In the genomic region with DNA sequence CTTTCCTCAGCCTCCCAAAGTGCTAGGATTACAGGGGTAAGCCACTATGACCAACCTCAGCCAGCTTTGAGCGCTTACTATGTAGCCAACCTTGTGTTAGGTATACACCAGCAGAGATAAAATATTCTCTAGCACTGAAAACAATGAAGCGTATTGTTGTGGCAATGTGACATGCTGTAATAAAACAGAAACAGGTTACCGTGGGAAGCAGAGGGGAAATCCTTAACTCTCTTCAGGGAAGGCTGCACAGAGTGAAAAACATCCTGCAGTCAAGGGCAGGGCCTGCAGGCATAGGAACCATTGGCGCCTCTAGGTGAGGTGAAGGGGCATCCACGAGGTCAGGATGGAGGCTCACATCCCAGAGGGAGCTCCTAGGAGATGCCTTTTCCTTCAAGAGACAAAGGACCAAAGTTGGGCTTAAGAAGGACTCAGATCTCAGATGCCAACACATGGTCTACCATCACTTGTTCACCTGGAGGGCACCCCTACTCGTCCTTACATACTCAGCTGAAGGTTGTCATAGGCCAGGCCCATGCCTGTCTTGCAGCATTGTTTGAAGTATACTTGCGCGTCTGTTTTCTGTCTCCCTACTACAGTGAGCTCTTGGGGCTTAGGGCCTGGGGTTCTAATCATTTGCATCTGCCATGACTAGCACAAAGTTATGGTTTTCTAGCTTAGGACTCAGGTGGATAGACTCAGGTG, we compare ENCODE assay signal across 10 cellular contexts. TPM values are rescaled to one million over a fixed set of nuclear protein-coding genes. Genes with fewer than 3 reads are reported as not detected.
DNase-seq lines count a peak whose midpoint lies in the region; ATAC-seq and TF ChIP-seq lines count a peak whose summit lies in the region.
"Had no signal": no experiment of that assay in that cellular context is flagged by ENCODE, and none has a peak within 500 bp of the region (broad histone marks: within the 10 kb centered on the region; RNA-seq: fewer than 3 reads in every experiment).

No MANE protein-coding gene starts in this region.

- TF ChIP-seq CTCF in hepatocyte (IDR thresholded peaks at IDR 0.05; ENCODE audit: poor library complexity) (no peak), stomach (IDR thresholded peaks at IDR 0.05) (no peak)

- H3K4me3 Mint-ChIP-seq in T-cell = peak overlapping the region in 1 of 3 donors; percentile 67
- no peak overlapping the region for H3K4me3 Mint-ChIP-seq in natural killer cell treated with Interleukin-12 subunit alpha and Interleukin-12 subunit beta and Interleukin-15 and Interleukin-18, amount 100 ng/mL, for 72 hours
- H3K4me3 Mint-ChIP-seq: H9 had no signal

- no peak overlapping the region for H2AFZ ChIP-seq in hepatocyte

- no peaks in the 10 kb centered on the region for H3K27me3 Mint-ChIP-seq in T-cell
- H3K27me3 Mint-ChIP-seq in natural killer cell treated with Interleukin-12 subunit alpha and Interleukin-12 subunit beta and Interleukin-15 and Interleukin-18, amount 100 ng/mL, for 72 hours = no peaks in the 10 kb centered on the region

- no peaks in the 10 kb centered on the region for H3K9me3 Mint-ChIP-seq in T-cell
- H3K9me3 Mint-ChIP-seq in natural killer cell treated with Interleukin-12 subunit alpha and Interleukin-12 subunit beta and Interleukin-15 and Interleukin-18, amount 100 ng/mL, for 72 hours = no peaks in the 10 kb centered on the region
- H3K9me3 Mint-ChIP-seq: H9 had no signal

- CTCF ChIA-PET in T-cell (lab: Charles Lee) = interaction anchor here (0.5 to 2.7 kb wide), 10 partner anchors 9 to 273 kb away, joined by 3 to 26 read pairs (median 4); no protein-coding TSS in a partner anchor

- TF ChIP-seq EP300 in stomach (IDR thresholded peaks at IDR 0.05) = no peak

- no peak overlapping the region for H3K4me3 ChIP-seq in hepatocyte
- H3K4me3 ChIP-seq in stomach = no peak overlapping the region

- H3K27me3 ChIP-seq in hepatocyte (no peaks in the 10 kb centered on the region), stomach (no peaks in the 10 kb centered on the region)

- POLR2A ChIA-PET in T-cell (lab: Charles Lee) = interaction anchor here in 1 of 2 donors (0.6 kb wide), 1 partner anchor 9 kb away, joined by 3 read pairs; no protein-coding TSS in a partner anchor

- peak overlapping the region; percentile 96 to 98 for H3K27ac Mint-ChIP-seq in T-cell
- no peak overlapping the region for H3K27ac Mint-ChIP-seq in natural killer cell treated with Interleukin-12 subunit alpha and Interleukin-12 subunit beta and Interleukin-15 and Interleukin-18, amount 100 ng/mL, for 72 hours
- H3K27ac Mint-ChIP-seq: H9 had no signal

- peaks cover 48 to 55% (median 50%) of the 10 kb centered on the region in 3 donors for H3K4me1 Mint-ChIP-seq in T-cell
- H3K4me1 Mint-ChIP-seq in natural killer cell treated with Interleukin-12 subunit alpha and Interleukin-12 subunit beta and Interleukin-15 and Interleukin-18, amount 100 ng/mL, for 72 hours (ENCODE audit: low read depth in 2 of 2) = peaks cover 9 to 15% of the 10 kb centered on the region in 2 donors

- H3K27ac ChIP-seq in hepatocyte = peak overlapping the region; percentile 74
- peak overlapping the region; percentile 41 to 70 (median 62) for H3K27ac ChIP-seq in stomach

- H3K4me2 ChIP-seq in hepatocyte = peak overlapping the region; percentile 4

- no peaks in the 10 kb centered on the region for H3K36me3 ChIP-seq in hepatocyte (replicated peaks; ENCODE audit: insufficient read depth, low read depth)
- no peaks in the 10 kb centered on the region for H3K36me3 ChIP-seq in stomach

- ATAC-seq in activated CD4-positive, CD25-positive, alpha-beta regulatory T cell treated with anti-CD3 and anti-CD28 coated beads, Interleukin-2, amount 50 U/mL, for 24 hours = peak; percentile 33 to 45
- peak; percentile 48 to 74 (median 55) for ATAC-seq in T-cell (replicated peaks in 1 of 4)
- ATAC-seq in natural killer cell treated with Interleukin-12 subunit alpha and Interleukin-12 subunit beta and Interleukin-15 and Interleukin-18, amount 100 ng/mL, for 72 hours = no peak

- H4K20me1 ChIP-seq in hepatocyte (ENCODE audit: insufficient read depth, poor library complexity, severe bottlenecking) = no peaks in the 10 kb centered on the region

- intact Hi-C loops in stomach (cut with DNase I; ENCODE audit: low total_unique reads) = loop anchor here (5.0 kb wide), 1 partner anchor 37 kb away; no protein-coding TSS in a partner anchor

- no peaks in the 10 kb centered on the region for H3K9me2 ChIP-seq in hepatocyte (replicated peaks; ENCODE audit: insufficient read depth)

- H3K4me1 ChIP-seq in hepatocyte (ENCODE audit: insufficient read depth) (peaks cover 10% of the 10 kb centered on the region), stomach (peaks cover 11 to 49% (median 28%) of the 10 kb centered on the region in 4 donors)

- no peaks in the 10 kb centered on the region for H3K36me3 Mint-ChIP-seq in T-cell
- no peaks in the 10 kb centered on the region for H3K36me3 Mint-ChIP-seq in natural killer cell treated with Interleukin-12 subunit alpha and Interleukin-12 subunit beta and Interleukin-15 and Interleukin-18, amount 100 ng/mL, for 72 hours

- no peak for DNase-seq in activated CD4-positive, CD25-positive, alpha-beta regulatory T cell treated with anti-CD3 and anti-CD28 coated beads, Interleukin-2, amount 50 U/mL, for 72 hours
- DNase-seq in T-cell = peak in 1 of 34 experiments; percentile 21
- no peak for DNase-seq in hepatocyte (ENCODE audit: low spot score)
- DNase-seq in stomach = no peak
- no peak for DNase-seq in natural killer cell treated with Interleukin-12 subunit alpha and Interleukin-12 subunit beta and Interleukin-15 and Interleukin-18, amount 100 ng/mL, for 72 hours (ENCODE audit: low spot score)
- no peak for DNase-seq in stimulated activated CD4-positive, alpha-beta T cell treated with anti-CD3 and anti-CD28 coated beads, Interleukin-1b, Interleukin-23, amount 100 ng/mL, for 48 hours
- DNase-seq in GM03348 (ENCODE audit: low spot score) = no peak
- DNase-seq: H9, midbrain had no signal

- H3K9me3 ChIP-seq in hepatocyte (ENCODE audit: low read depth) (no peaks in the 10 kb centered on the region), stomach (no peaks in the 10 kb centered on the region)

- TF ChIP-seq POLR2A in stomach (IDR thresholded peaks at IDR 0.05) = no peak

- 80% methylated on average over 8 of the region's 8 CpGs for WGBS in hepatocyte (ENCODE audit: low lambda C conversion rate, missing lambda C conversion rate)
- 39 to 60% (median 49%) methylated on average over 8 of the region's 8 CpGs for WGBS in stomach, 5 donors

- H3K79me2 ChIP-seq in hepatocyte = no peaks in the 10 kb centered on the region

RNA-seq across cellular contexts. Expression of a gene that starts 7.9 kb away (rescaled TPM):
- total RNA-seq in T-cell (100 to 1,000 TPM in 2 of 5 donors, 10 to 100 TPM in 3; 55.1 to 107 (median 98.0) TPM), hepatocyte (69.8 and 74.4 TPM in 2 replicates), stomach (100 to 1,000 TPM in 1 of 5 donors, 10 to 100 TPM in 4; 13.8 to 117 (median 54.8) TPM)
- polyA plus RNA-seq in hepatocyte (97.4 and 117 TPM in 2 replicates), stomach (100 to 1,000 TPM; 129 to 316 (median 153) TPM)
- total RNA-seq in natural killer cell treated with Interleukin-12 subunit alpha and Interleukin-12 subunit beta and Interleukin-15 and Interleukin-18, amount 100 ng/mL, for 72 hours = 10 to 100 TPM; 25.7 to 46.4 TPM

RNA-seq across cellular contexts. Expression of a gene that starts 28.0 kb away (rescaled TPM):
- 1 to 10 TPM; 2.2 to 8.5 (median 4.1) TPM for total RNA-seq in T-cell
- 5.5 and 13.2 TPM in 2 replicates for total RNA-seq in hepatocyte
- polyA plus RNA-seq in hepatocyte = 6.5 and 9.4 TPM in 2 replicates
- total RNA-seq in stomach = 10 to 100 TPM in 3 of 5 donors, 1 to 10 TPM in 1, not detected in 1; 2.6 to 69.2 (median 17.8) TPM
- polyA plus RNA-seq in stomach = 1 to 10 TPM; 2.7 to 5.4 (median 3.2) TPM
- total RNA-seq in natural killer cell treated with Interleukin-12 subunit alpha and Interleukin-12 subunit beta and Interleukin-15 and Interleukin-18, amount 100 ng/mL, for 72 hours = 1 to 10 TPM; 1.4 to 3.3 TPM

RNA-seq across cellular contexts. Expression of a gene that starts 42.1 kb away (rescaled TPM):
- total RNA-seq in T-cell (10 to 100 TPM; 11.5 to 30.9 (median 26.7) TPM), hepatocyte (27.7 and 29.7 TPM in 2 replicates), stomach (100 to 1,000 TPM in 3 of 5 donors, 10 to 100 TPM in 2; 23.5 to 217 (median 103) TPM)
- polyA plus RNA-seq in hepatocyte (49.5 and 66.4 TPM in 2 replicates), stomach (10 to 100 TPM; 18.8 to 34.3 (median 22.6) TPM)
- 10 to 100 TPM; 19.2 to 32.3 TPM for total RNA-seq in natural killer cell treated with Interleukin-12 subunit alpha and Interleukin-12 subunit beta and Interleukin-15 and Interleukin-18, amount 100 ng/mL, for 72 hours

RNA-seq across cellular contexts. Expression of a gene that starts 46.4 kb away (rescaled TPM):
- 10 to 100 TPM; 34.9 to 63.8 (median 56.2) TPM for total RNA-seq in T-cell
- 17.3 and 24.0 TPM in 2 replicates for total RNA-seq in hepatocyte
- polyA plus RNA-seq in hepatocyte = 20.2 and 25.0 TPM in 2 replicates
- total RNA-seq in stomach = 10 to 100 TPM in 4 of 5 donors, 1 to 10 TPM in 1; 7.0 to 88.9 (median 29.5) TPM
- 10 to 100 TPM; 11.8 to 30.3 (median 17.0) TPM for polyA plus RNA-seq in stomach
- 10 to 100 TPM; 25.9 to 47.8 TPM for total RNA-seq in natural killer cell treated with Interleukin-12 subunit alpha and Interleukin-12 subunit beta and Interleukin-15 and Interleukin-18, amount 100 ng/mL, for 72 hours

RNA-seq across cellular contexts. Expression of a gene that starts 56.3 kb away (rescaled TPM):
- 100 to 1,000 TPM; 118 to 198 (median 186) TPM for total RNA-seq in T-cell
- 146 and 152 TPM in 2 replicates for total RNA-seq in hepatocyte
- polyA plus RNA-seq in hepatocyte = 242 TPM in 2 replicates
- 100 to 1,000 TPM in 2 of 5 donors, 10 to 100 TPM in 3; 28.6 to 229 (median 97.9) TPM for total RNA-seq in stomach
- polyA plus RNA-seq in stomach = 100 to 1,000 TPM; 109 to 203 (median 153) TPM
- 100 to 1,000 TPM; 317 to 378 TPM for total RNA-seq in natural killer cell treated with Interleukin-12 subunit alpha and Interleukin-12 subunit beta and Interleukin-15 and Interleukin-18, amount 100 ng/mL, for 72 hours

Comparison
In these comparisons a context has a peak if more than half of its experiments do, and no peak if none do; other contexts are left out.
1. ATAC-seq: peak in activated CD4-positive, CD25-positive, alpha-beta regulatory T cell treated with anti-CD3 and anti-CD28 coated beads, Interleukin-2, amount 50 U/mL, for 24 hours (2 of 2) and T-cell (4 of 4); none in natural killer cell treated with Interleukin-12 subunit alpha and Interleukin-12 subunit beta and Interleukin-15 and Interleukin-18, amount 100 ng/mL, for 72 hours (0 of 2).
2. H3K27ac Mint-ChIP-seq: peak in T-cell (2 of 2); none in natural killer cell treated with Interleukin-12 subunit alpha and Interleukin-12 subunit beta and Interleukin-15 and Interleukin-18, amount 100 ng/mL, for 72 hours (0 of 2).